In genomic region chr9:109880276-109881169, GRCh38 we compare ENCODE assay signal across 8 cellular contexts.
A peak's percentile ranks its signal among the peaks of the same experiment; 100 is the strongest.
DNase-seq lines count a peak whose midpoint lies in the region; ATAC-seq and TF ChIP-seq lines count a peak whose summit lies in the region.

No MANE protein-coding gene starts in this region.

- H3K9me3 ChIP-seq in SJCRH30 (replicated peaks): no peaks in the 10 kb centered on the region

- peaks cover 13% of the 10 kb centered on the region for H3K27me3 Mint-ChIP-seq in progenitor cell of endocrine pancreas

- H3K4me1 Mint-ChIP-seq in progenitor cell of endocrine pancreas (ENCODE audit: low read depth): no peaks in the 10 kb centered on the region

- no peaks in the 10 kb centered on the region for H3K9me3 Mint-ChIP-seq in progenitor cell of endocrine pancreas (ENCODE audit: low read depth)

- H3K4me1 ChIP-seq in SJCRH30: peaks cover 4% of the 10 kb centered on the region; the same call in 1 of the 2 replicates

- no peaks in the 10 kb centered on the region for H3K27me3 ChIP-seq in SJCRH30

- H3K27ac ChIP-seq in SJCRH30: no peak overlapping the region

- no peak overlapping the region for H3K27ac Mint-ChIP-seq in progenitor cell of endocrine pancreas

- H3K36me3 ChIP-seq in SJCRH30: peaks cover 36% of the 10 kb centered on the region

- no peak overlapping the region for H3K4me3 Mint-ChIP-seq in progenitor cell of endocrine pancreas (ENCODE audit: low read depth)

- DNase-seq in A172 (ENCODE audit: low spot score): peak; percentile 68
- DNase-seq in SJCRH30: peak; percentile 28 to 55
- DNase-seq in ecto neural progenitor cell (ENCODE audit: low spot score): peak; percentile 60
- DNase-seq in progenitor cell of endocrine pancreas (ENCODE audit: low spot score, unreplicated experiment): no peak
- no peak for DNase-seq in NCI-H526 treated with DMSO at 0.1 percent for 48 hours (lab: John Stamatoyannopoulos, UW)
- DNase-seq in DMS79 (lab: John Stamatoyannopoulos, UW): no peak

- no peak overlapping the region for H3K4me3 ChIP-seq in SJCRH30

- peak; percentile 74 for ATAC-seq in HG03060 (IDR thresholded peaks at IDR 0.05; ENCODE audit: low read depth, unreplicated experiment)

- TF ChIP-seq CTCF in GM12874 (IDR thresholded peaks at IDR 0.05; ENCODE audit: insufficient read depth, low read depth, low read length) (peak; percentile 75), progenitor cell of endocrine pancreas (IDR thresholded peaks at IDR 0.05; ENCODE audit: unreplicated experiment) (peak; percentile 65)

- H3K36me3 Mint-ChIP-seq in progenitor cell of endocrine pancreas (ENCODE audit: insufficient read depth): no peaks in the 10 kb centered on the region

Comparison
In these comparisons a context has a peak if more than half of its experiments do, and no peak if none do; other contexts are left out.
1. DNase-seq: peak in A172 (single experiment), SJCRH30 (2 of 2) and ecto neural progenitor cell (single experiment); none in progenitor cell of endocrine pancreas (single experiment), NCI-H526 treated with DMSO at 0.1 percent for 48 hours (single experiment) and DMS79 (single experiment).